ENCODE assay signal across 21 cellular contexts in the genomic region with DNA sequence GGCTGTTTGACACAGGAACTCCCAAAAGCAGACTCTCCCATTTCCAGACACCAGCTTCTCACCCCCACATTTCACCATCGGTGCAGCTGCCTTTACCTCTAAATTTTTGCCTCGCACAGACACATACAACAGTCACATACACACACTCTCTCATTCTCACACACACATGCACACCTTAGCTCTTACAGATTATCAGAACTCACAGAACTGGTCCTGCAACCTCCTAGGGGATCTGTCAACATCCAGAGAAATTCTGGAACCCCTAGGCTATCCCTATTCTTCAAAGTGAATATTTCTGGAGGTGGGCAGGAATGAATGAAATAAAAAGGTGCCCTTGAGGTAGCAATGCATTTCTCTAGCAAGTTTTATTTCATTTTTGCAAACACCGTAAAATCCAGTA. TPM values are rescaled to one million over a fixed set of nuclear protein-coding genes. Genes with fewer than 3 reads are reported as not detected.
DNase-seq lines count a peak whose midpoint lies in the region; ATAC-seq and TF ChIP-seq lines count a peak whose summit lies in the region.
"Had no signal": no experiment of that assay in that cellular context is flagged by ENCODE, and none has a peak within 500 bp of the region (broad histone marks: within the 10 kb centered on the region; RNA-seq: fewer than 3 reads in every experiment).

No MANE protein-coding gene starts in this region.

- H2AFZ ChIP-seq in GM23338, result no peak overlapping the region

- H4K20me1 ChIP-seq in GM23338 (replicated peaks; ENCODE audit: insufficient read depth), result 0 out of 2 replicates have a peak, but pooled peaks cover 4% of the 10 kb centered on the region

- H3K4me3 ChIP-seq in Caco-2 (ENCODE audit: low read depth, low read length) (no peak overlapping the region), body of pancreas (no peak overlapping the region), left lung (no peak overlapping the region), GM23338 (no peak overlapping the region), upper lobe of right lung (no peak overlapping the region)
- H3K4me3 ChIP-seq: SK-N-MC had no signal

- H3K36me3 ChIP-seq in Caco-2 (ENCODE audit: control insufficient read depth, insufficient read depth, low read length) (no peaks in the 10 kb centered on the region), body of pancreas (replicated peaks in 1 of 2; ENCODE audit: insufficient read depth in 1 of 2, low read depth in 2 of 2) (no peaks in the 10 kb centered on the region), left lung (no peaks in the 10 kb centered on the region), GM23338 (ENCODE audit: insufficient read depth) (no peaks in the 10 kb centered on the region), upper lobe of right lung (no peaks in the 10 kb centered on the region)

- intact Hi-C loops in Caco-2 (cut with micrococcal nuclease; ENCODE audit: unreplicated experiment) (loop anchor here (2.0 kb wide), 1 partner anchor 14 kb away; no protein-coding TSS in a partner anchor), body of pancreas (cut with DNase I) (no loop called here), left lung (cut with DNase I) (no loop called here), upper lobe of right lung (cut with DNase I) (no loop called here), sciatic nerve (cut with DNase I) (no loop called here)

- H3K79me2 ChIP-seq in GM23338 (replicated peaks; ENCODE audit: insufficient read depth), result no peaks in the 10 kb centered on the region

- DNase-seq in Caco-2 (peak in 1 of 2 experiments; percentile 32), HT-29 (ENCODE audit: low spot score) (peak; percentile 9), body of pancreas (peak in 2 of 4 donors; percentile 13 to 31), left lung (no peak), GM23338 (ENCODE audit: low spot score) (no peak), upper lobe of right lung (no peak), sciatic nerve (ENCODE audit: low spot score) (no peak)
- no peak for DNase-seq in stimulated activated naive CD8-positive, alpha-beta T cell treated with anti-CD3 and anti-CD28 coated beads, Interleukin-15, amount 100 ng/mL, for 72 hours
- DNase-seq: HCEC 1CT, IMR-90, NCI-H1048, NCI-H1417 treated with DMSO at 0.1 percent for 48 hours, NCI-H187, NCI-H2081 treated with DMSO at 0.1 percent for 48 hours, NCI-H446 treated with DMSO at 0.1 percent for 48 hours, SIG-M5 had no signal

- POLR2A ChIA-PET in Caco-2 (lab: Charles Lee), result no interaction called here

- no peaks in the 10 kb centered on the region for H3K27me3 ChIP-seq in Caco-2 (replicated peaks; ENCODE audit: control insufficient read depth, insufficient read depth, low read length)
- H3K27me3 ChIP-seq in body of pancreas, result no peaks in the 10 kb centered on the region
- H3K27me3 ChIP-seq in left lung, result peaks cover 29 to 46% of the 10 kb centered on the region in 2 donors
- peaks cover 58% of the 10 kb centered on the region for H3K27me3 ChIP-seq in GM23338 (ENCODE audit: insufficient read depth)
- H3K27me3 ChIP-seq in upper lobe of right lung, result peaks cover 19% of the 10 kb centered on the region

- H3K27ac ChIP-seq in body of pancreas (peak overlapping the region in 2 of 4 donors; percentile 6 to 67), left lung (no peak overlapping the region), GM23338 (ENCODE audit: low read depth) (no peak overlapping the region), upper lobe of right lung (no peak overlapping the region)
- H3K27ac ChIP-seq: KMS-11, SK-N-MC had no signal

- H3K4me3 Mint-ChIP-seq in Caco-2 (ENCODE audit: unreplicated experiment) (peak overlapping the region; percentile 15), GM23338 (no peak overlapping the region)
- H3K4me3 Mint-ChIP-seq in stimulated activated naive CD8-positive, alpha-beta T cell treated with anti-CD3 and anti-CD28 coated beads, Interleukin-15, amount 100 ng/mL, for 72 hours, result no peak overlapping the region

- H3K4me1 ChIP-seq in Caco-2 (peaks cover 25% of the 10 kb centered on the region), body of pancreas (peaks cover 30% of the 10 kb centered on the region), left lung (peaks cover 0 to 14% of the 10 kb centered on the region in 2 donors), GM23338 (ENCODE audit: insufficient read depth) (peaks cover 5% of the 10 kb centered on the region; the same call in 1 of the 2 replicates), upper lobe of right lung (no peaks in the 10 kb centered on the region)

- CTCF ChIA-PET in Caco-2 (lab: Charles Lee), result no interaction called here

- TF ChIP-seq CTCF in Caco-2 (IDR thresholded peaks at IDR 0.05; ENCODE audit: insufficient read depth in 1 of 2, low read depth in 1 of 2, low read length in 1 of 2, severe bottlenecking in 1 of 2, unreplicated experiment in 1 of 2), result no peak
- no peak for TF ChIP-seq CTCF in body of pancreas (IDR thresholded peaks at IDR 0.05)
- TF ChIP-seq CTCF in left lung (IDR thresholded peaks at IDR 0.05), result no peak
- no peak for TF ChIP-seq CTCF in GM23338 (conservative IDR thresholded peaks at IDR 0.05; ENCODE audit: low read depth in 2 of 2)
- TF ChIP-seq CTCF in upper lobe of right lung (IDR thresholded peaks at IDR 0.05), result no peak

- H3K9me3 Mint-ChIP-seq in Caco-2 (ENCODE audit: unreplicated experiment) (no peaks in the 10 kb centered on the region), GM23338 (peaks cover 2% of the 10 kb centered on the region; the same call in 1 of the 3 replicates)
- H3K9me3 Mint-ChIP-seq in stimulated activated naive CD8-positive, alpha-beta T cell treated with anti-CD3 and anti-CD28 coated beads, Interleukin-15, amount 100 ng/mL, for 72 hours, result no peaks in the 10 kb centered on the region

- no peak overlapping the region for H3K27ac Mint-ChIP-seq in Caco-2 (ENCODE audit: unreplicated experiment)
- no peak overlapping the region for H3K27ac Mint-ChIP-seq in GM23338
- no peak overlapping the region for H3K27ac Mint-ChIP-seq in stimulated activated naive CD8-positive, alpha-beta T cell treated with anti-CD3 and anti-CD28 coated beads, Interleukin-15, amount 100 ng/mL, for 72 hours

- peaks cover 35% of the 10 kb centered on the region for H3K4me1 Mint-ChIP-seq in Caco-2 (ENCODE audit: low read depth, unreplicated experiment)
- peaks cover 28% of the 10 kb centered on the region for H3K4me1 Mint-ChIP-seq in GM23338
- peaks cover 14% of the 10 kb centered on the region for H3K4me1 Mint-ChIP-seq in stimulated activated naive CD8-positive, alpha-beta T cell treated with anti-CD3 and anti-CD28 coated beads, Interleukin-15, amount 100 ng/mL, for 72 hours

- 46 to 54% methylated on average over 3 of the region's 3 CpGs for WGBS in body of pancreas, 2 donors

- no peaks in the 10 kb centered on the region for H3K9me2 ChIP-seq in GM23338 (ENCODE audit: insufficient read depth)

- no peak overlapping the region for H3K4me2 ChIP-seq in GM23338
- H3K4me2 ChIP-seq: KMS-11 had no signal

- H3K36me3 Mint-ChIP-seq in Caco-2 (ENCODE audit: insufficient read depth, unreplicated experiment) (peaks cover 8% of the 10 kb centered on the region), GM23338 (ENCODE audit: low read depth) (no peaks in the 10 kb centered on the region)

- H3F3A ChIP-seq in GM23338 (replicated peaks; ENCODE audit: low read depth), result no peaks in the 10 kb centered on the region

- no peaks in the 10 kb centered on the region for H3K27me3 Mint-ChIP-seq in Caco-2 (ENCODE audit: insufficient read depth, unreplicated experiment)
- H3K27me3 Mint-ChIP-seq in GM23338 (ENCODE audit: insufficient read depth, low read depth, poor library complexity), result peaks cover 44% of the 10 kb centered on the region
- H3K27me3 Mint-ChIP-seq in stimulated activated naive CD8-positive, alpha-beta T cell treated with anti-CD3 and anti-CD28 coated beads, Interleukin-15, amount 100 ng/mL, for 72 hours, result peaks cover 51% of the 10 kb centered on the region

- H3K9me3 ChIP-seq in Caco-2 (no peaks in the 10 kb centered on the region), body of pancreas (no peaks in the 10 kb centered on the region), left lung (no peaks in the 10 kb centered on the region), upper lobe of right lung (no peaks in the 10 kb centered on the region)

- BruUV-seq in Caco-2 (replicated peaks; lab: Mats Ljungman, UMichigan), result no TSS peak

- no peak for TF ChIP-seq POLR2A in body of pancreas (IDR thresholded peaks at IDR 0.05)

- ATAC-seq in body of pancreas (peak; percentile 54), left lung (peak; percentile 15), GM23338 (no peak), upper lobe of right lung (no peak), sciatic nerve (no peak)
- no peak for ATAC-seq in stimulated activated naive CD8-positive, alpha-beta T cell treated with anti-CD3 and anti-CD28 coated beads, Interleukin-15, amount 100 ng/mL, for 72 hours

TF ChIP-seq in GM23338, 12 proteins besides CTCF, POLR2A, EP300 and RAD21 (continues in another document):
- TF ChIP-seq EZH2 (IDR thresholded peaks at IDR 0.05; ENCODE audit: low read depth, unreplicated experiment), result no peak
- no peak for TF ChIP-seq ZNF114 (CRISPR knock-in tag; IDR thresholded peaks at IDR 0.05)
- TF ChIP-seq, protein P1, sequence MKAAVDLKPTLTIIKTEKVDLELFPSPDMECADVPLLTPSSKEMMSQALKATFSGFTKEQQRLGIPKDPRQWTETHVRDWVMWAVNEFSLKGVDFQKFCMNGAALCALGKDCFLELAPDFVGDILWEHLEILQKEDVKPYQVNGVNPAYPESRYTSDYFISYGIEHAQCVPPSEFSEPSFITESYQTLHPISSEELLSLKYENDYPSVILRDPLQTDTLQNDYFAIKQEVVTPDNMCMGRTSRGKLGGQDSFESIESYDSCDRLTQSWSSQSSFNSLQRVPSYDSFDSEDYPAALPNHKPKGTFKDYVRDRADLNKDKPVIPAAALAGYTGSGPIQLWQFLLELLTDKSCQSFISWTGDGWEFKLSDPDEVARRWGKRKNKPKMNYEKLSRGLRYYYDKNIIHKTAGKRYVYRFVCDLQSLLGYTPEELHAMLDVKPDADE (IDR thresholded peaks at IDR 0.05), result no peak
- no peak for TF ChIP-seq NANOG (IDR thresholded peaks at IDR 0.05; ENCODE audit: borderline replicate concordance)
- no peak for TF ChIP-seq ZNF331 (CRISPR knock-in tag; IDR thresholded peaks at IDR 0.05; ENCODE audit: low read depth)

RNA-seq across cellular contexts. Expression of a gene that starts 4.1 kb away (rescaled TPM):
- 33.7 and 34.9 TPM in 2 replicates for total RNA-seq in Caco-2 (2022)
- not detected in 2 replicates for total RNA-seq in HT-29 (2014; rRNA removed; shearing (Covaris generic))
- 1 to 10 TPM; 2.6 to 5.3 TPM for total RNA-seq in body of pancreas
- 1 to 10 TPM; 1.0 to 6.9 TPM for total RNA-seq in left lung
- 3.7 and 4.8 TPM in 2 replicates for total RNA-seq in GM23338 (2014; rRNA removed; shearing (Covaris generic))
- polyA plus RNA-seq in GM23338 (2016; fragmentation: Nextera tagmentation; extraction: Ambion mirVana), result 0.82 and 0.85 TPM in 2 replicates
- 0.87 TPM for total RNA-seq in upper lobe of right lung
- 0.36 TPM for total RNA-seq in sciatic nerve
- total RNA-seq: A172, IMR-90, OCI-LY7 had no signal
- polyA plus RNA-seq: BJ, IMR-90 had no signal

Comparison
In these comparisons a context has a peak if more than half of its experiments do, and no peak if none do; other contexts are left out.
1. ATAC-seq: peak in body of pancreas (single experiment) and left lung (single experiment); none in GM23338 (single experiment), upper lobe of right lung (single experiment), stimulated activated naive CD8-positive, alpha-beta T cell treated with anti-CD3 and anti-CD28 coated beads, Interleukin-15, amount 100 ng/mL, for 72 hours (single experiment) and sciatic nerve (single experiment).